Comparison of ENCODE assay signal across 1 cellular context in genomic region chr4:7912826-7913225, GRCh38.
TF ChIP-seq lines count a peak whose summit lies in the region.

No MANE protein-coding gene starts in this region.

TF ChIP-seq in IMR-90, 13 proteins besides CTCF, POLR2A, EP300 and RAD21 (continued from another document):
- TF ChIP-seq MXI1 (IDR thresholded peaks at IDR 0.05; ENCODE audit: borderline replicate concordance, low read depth, low read length) (no peak), CEBPB (IDR thresholded peaks at IDR 0.05; ENCODE audit: low read depth, low read length) (no peak), ELK1 (IDR thresholded peaks at IDR 0.05; ENCODE audit: borderline replicate concordance, low read depth, low read length) (no peak), RCOR1 (IDR thresholded peaks at IDR 0.05; ENCODE audit: insufficient replicate concordance, low read length) (no peak), SMC3 (IDR thresholded peaks at IDR 0.05; ENCODE audit: low read depth, low read length) (no peak), USF2 (IDR thresholded peaks at IDR 0.05; ENCODE audit: low read depth, low read length) (no peak), RFX5 (IDR thresholded peaks at IDR 0.05; ENCODE audit: low read depth, low read length) (no peak), BHLHE40 (IDR thresholded peaks at IDR 0.05; ENCODE audit: low read depth, low read length) (no peak), MAZ (IDR thresholded peaks at IDR 0.05; ENCODE audit: borderline replicate concordance, low read depth, low read length) (no peak), NFE2L2 (IDR thresholded peaks at IDR 0.05; ENCODE audit: low read depth, low read length) (no peak), MAFK (IDR thresholded peaks at IDR 0.05; ENCODE audit: low read depth, low read length) (no peak), FOS (IDR thresholded peaks at IDR 0.05; ENCODE audit: low read depth, low read length) (no peak)
